ENCODE assay signal across 1 cellular context in genomic region chr1:42806593-42806992, GRCh38.
TF ChIP-seq lines count a peak whose summit lies in the region.

No MANE protein-coding gene starts in this region.

TF ChIP-seq in IMR-90, 13 proteins besides CTCF, POLR2A, EP300 and RAD21:
- TF ChIP-seq CEBPB (IDR thresholded peaks at IDR 0.05; ENCODE audit: low read depth, low read length): no peak
- no peak for TF ChIP-seq MAZ (IDR thresholded peaks at IDR 0.05; ENCODE audit: borderline replicate concordance, low read depth, low read length)
- TF ChIP-seq NFE2L2 (IDR thresholded peaks at IDR 0.05; ENCODE audit: low read depth, low read length): no peak
- TF ChIP-seq RFX5 (IDR thresholded peaks at IDR 0.05; ENCODE audit: low read depth, low read length): no peak
